Comparison of ENCODE assay signal across 20 cellular contexts in the genomic region with DNA sequence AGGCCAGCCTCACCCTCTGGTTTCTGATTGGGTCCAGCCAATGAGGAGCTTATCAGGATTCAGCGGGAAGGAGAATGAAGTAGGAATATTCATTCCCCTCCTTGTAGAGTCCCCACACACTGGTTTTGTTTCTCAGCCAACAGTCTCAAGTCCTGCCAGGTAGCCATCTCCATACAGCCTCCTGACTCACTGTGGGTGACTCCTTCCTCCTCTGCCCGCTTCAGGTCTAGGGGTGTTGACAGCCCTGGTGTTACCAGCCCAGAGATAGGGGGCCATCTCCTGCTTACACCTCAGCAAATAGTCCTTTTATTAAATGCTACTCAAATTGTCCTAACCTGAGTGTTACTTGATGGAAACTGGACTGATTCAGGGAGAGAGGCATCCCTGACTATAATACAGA. TPM values are rescaled to one million over a fixed set of nuclear protein-coding genes. Genes with fewer than 3 reads are reported as not detected.
"Had no signal": no experiment of that assay in that cellular context is flagged by ENCODE, and none has a peak within 500 bp of the region (broad histone marks: within the 10 kb centered on the region; RNA-seq: fewer than 3 reads in every experiment).

No MANE protein-coding gene starts in this region.

- H3K4me3 Mint-ChIP-seq: activated CD4-positive, alpha-beta T cell treated with anti-CD3 and anti-CD28 coated beads, Interleukin-2, amount 10 ng/mL, durations not matched to agents 24 days and 14 days; activated CD8-positive, alpha-beta T cell treated with anti-CD3 and anti-CD28 coated beads, Interleukin-2, amount 10 ng/mL, durations not matched to agents 7 days and 5 days; activated naive CD4-positive, alpha-beta T cell treated with anti-CD3 and anti-CD28 coated beads for 36 hours; activated T-cell treated with anti-CD3 and anti-CD28 coated beads, Interleukin-2, amount 50 U/mL, for 4 hours; effector memory CD8-positive, alpha-beta T cell; mesothelial cell of epicardium; nephron progenitor cell; type B pancreatic cell had no signal

- H3K27me3 Mint-ChIP-seq: effector memory CD8-positive, alpha-beta T cell; type B pancreatic cell had no signal

- H3K4me3 ChIP-seq: lower lobe of right lung had no signal

- DNase-seq: activated CD4-positive, alpha-beta T cell treated with anti-CD3 and anti-CD28 coated beads, Interleukin-2, amount 10 ng/mL, durations not matched to agents 24 days and 14 days; activated CD8-positive, alpha-beta T cell treated with anti-CD3 and anti-CD28 coated beads, Interleukin-2, amount 10 ng/mL, durations not matched to agents 7 days and 5 days; activated naive CD4-positive, alpha-beta T cell treated with anti-CD3 and anti-CD28 coated beads for 36 hours; activated T-cell treated with anti-CD3 and anti-CD28 coated beads, Interleukin-2, amount 50 U/mL, for 4 hours; effector memory CD8-positive, alpha-beta T cell; hippocampal formation; lower lobe of right lung; nephron progenitor cell; occipital lobe; retina; stimulated activated CD4-positive, alpha-beta T cell treated with anti-CD3 and anti-CD28 coated beads, Interleukin-2, amount 100 ng/mL, for 24 hours; stimulated activated naive CD4-positive, alpha-beta T cell treated with Interleukin-2 at 50 U/mL for 16 hours; substantia nigra; T-helper 1 cell; T-helper 9 cell had no signal

- ATAC-seq: activated CD8-positive, alpha-beta T cell treated with anti-CD3 and anti-CD28 coated beads, Interleukin-2, amount 10 ng/mL, durations not matched to agents 7 days and 5 days; activated T-cell treated with anti-CD3 and anti-CD28 coated beads, Interleukin-2, amount 50 U/mL, for 4 hours; effector memory CD8-positive, alpha-beta T cell; lower lobe of right lung had no signal

- H3K27ac Mint-ChIP-seq: activated CD4-positive, alpha-beta T cell treated with anti-CD3 and anti-CD28 coated beads, Interleukin-2, amount 10 ng/mL, durations not matched to agents 24 days and 14 days; activated CD8-positive, alpha-beta T cell treated with anti-CD3 and anti-CD28 coated beads, Interleukin-2, amount 10 ng/mL, durations not matched to agents 7 days and 5 days; activated naive CD4-positive, alpha-beta T cell treated with anti-CD3 and anti-CD28 coated beads for 36 hours; effector memory CD8-positive, alpha-beta T cell; nephron progenitor cell; type B pancreatic cell had no signal

- H3K36me3 ChIP-seq: lower lobe of right lung had no signal

- H3K9me3 Mint-ChIP-seq: activated CD4-positive, alpha-beta T cell treated with anti-CD3 and anti-CD28 coated beads, Interleukin-2, amount 10 ng/mL, durations not matched to agents 24 days and 14 days; activated naive CD4-positive, alpha-beta T cell treated with anti-CD3 and anti-CD28 coated beads for 36 hours; activated T-cell treated with anti-CD3 and anti-CD28 coated beads, Interleukin-2, amount 50 U/mL, for 4 hours; effector memory CD8-positive, alpha-beta T cell; mesothelial cell of epicardium; nephron progenitor cell; type B pancreatic cell had no signal

- H3K9me3 ChIP-seq: lower lobe of right lung had no signal

- H3K36me3 Mint-ChIP-seq: mesothelial cell of epicardium, type B pancreatic cell had no signal

RNA-seq across cellular contexts. Expression of a gene that starts 4.0 kb away (rescaled TPM):
- total RNA-seq: activated CD4-positive, alpha-beta T cell treated with anti-CD3 and anti-CD28 coated beads, Interleukin-2, amount 10 ng/mL, durations not matched to agents 24 days and 14 days; activated CD8-positive, alpha-beta T cell treated with anti-CD3 and anti-CD28 coated beads, Interleukin-2, amount 10 ng/mL, durations not matched to agents 7 days and 5 days; activated naive CD4-positive, alpha-beta T cell treated with anti-CD3 and anti-CD28 coated beads for 36 hours; dermis microvascular lymphatic vessel endothelial cell; glomerular endothelial cell had no signal
- polyA plus RNA-seq: keratinocyte had no signal
